ENCODE assay signal across 11 cellular contexts in the genomic region with DNA sequence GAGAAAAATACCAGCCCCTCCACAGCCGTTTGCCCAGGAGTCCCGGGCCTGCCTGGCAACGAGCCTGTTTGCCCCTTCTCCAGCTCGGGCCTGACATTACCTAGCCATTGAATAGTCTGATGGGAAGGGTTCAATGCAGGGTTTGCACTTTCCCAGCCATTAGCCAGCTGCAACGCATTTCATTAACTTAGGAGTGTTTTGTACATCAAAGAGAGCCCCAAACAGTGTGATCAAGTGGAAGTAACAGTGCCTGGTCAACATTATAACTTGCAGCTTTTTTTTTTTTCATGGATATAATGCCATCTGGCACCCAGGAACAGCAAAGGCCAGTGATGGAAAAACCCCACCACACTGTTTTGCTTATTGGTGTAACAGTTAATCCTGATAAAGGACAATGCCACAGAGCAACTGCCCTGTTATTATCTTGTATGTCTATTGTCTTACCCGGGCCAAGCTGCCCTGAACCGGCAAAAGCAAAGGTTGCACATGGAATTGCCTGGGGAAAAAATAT. TPM values are rescaled to one million over a fixed set of nuclear protein-coding genes. Genes with fewer than 3 reads are reported as not detected.
DNase-seq lines count a peak whose midpoint lies in the region; ATAC-seq and TF ChIP-seq lines count a peak whose summit lies in the region.
"Had no signal": no experiment of that assay in that cellular context is flagged by ENCODE, and none has a peak within 500 bp of the region (broad histone marks: within the 10 kb centered on the region; RNA-seq: fewer than 3 reads in every experiment).

No MANE protein-coding gene starts in this region.

- BruUV-seq in IMR-90 (replicated peaks; lab: Mats Ljungman, UMichigan) = no TSS peak

- H3K14ac ChIP-seq in IMR-90 (replicated peaks; ENCODE audit: low read depth, low read length) = 0 out of 2 replicates have a peak overlapping the region, but pooled peaks have one; percentile 28

- H3K27me3 Mint-ChIP-seq in CD8-positive, alpha-beta T cell (ENCODE audit: low read depth) = no peaks in the 10 kb centered on the region
- H3K27me3 Mint-ChIP-seq: effector memory CD8-positive, alpha-beta T cell had no signal

- no peak for ATAC-seq in CD8-positive, alpha-beta T cell
- ATAC-seq in IMR-90 (ENCODE audit: low read depth) (no peak), HG02938 (IDR thresholded peaks at IDR 0.05; ENCODE audit: unreplicated experiment) (no peak)

- H4K91ac ChIP-seq in IMR-90 (ENCODE audit: insufficient read depth, low read depth, low read length) = no peak overlapping the region

- no peaks in the 10 kb centered on the region for H4K20me1 ChIP-seq in IMR-90 (ENCODE audit: insufficient read depth, low read length)

- peak overlapping the region; percentile 41; the same call in 1 of the 2 replicates for H2BK120ac ChIP-seq in IMR-90 (ENCODE audit: low read depth, low read length)

- DNase-seq in CD8-positive, alpha-beta T cell = no peak
- DNase-seq in IMR-90 = no peak
- DNase-seq in OCI-M1 (lab: John Stamatoyannopoulos, UW) = peak; percentile 50
- peak; percentile 28 for DNase-seq in medulla oblongata (ENCODE audit: extremely low spot score)
- DNase-seq in esophagus squamous epithelium (lab: John Stamatoyannopoulos, UW) = no peak
- no peak for DNase-seq in GDM1 (lab: John Stamatoyannopoulos, UW)
- no peak for DNase-seq in amniotic stem cell (lab: John Stamatoyannopoulos, UW)
- DNase-seq: activated gamma-delta T cell treated with Interleukin-2 at 50 U/mL for 16 hours; effector memory CD8-positive, alpha-beta T cell had no signal

- peak overlapping the region; percentile 20; the same call in 1 of the 2 replicates for H3K4me2 ChIP-seq in IMR-90 (ENCODE audit: low read depth, low read length)

- H3K4me1 ChIP-seq in CD8-positive, alpha-beta T cell (ENCODE audit: insufficient read depth, low read length) = peaks cover 77% of the 10 kb centered on the region
- H3K4me1 ChIP-seq in IMR-90 (ENCODE audit: control insufficient read depth, insufficient read depth, low read length) (peaks cover 12% of the 10 kb centered on the region), esophagus squamous epithelium (peaks cover 0 to 44% (median 18%) of the 10 kb centered on the region in 3 donors)

- peak overlapping the region; percentile 2; the same call in 1 of the 2 replicates for H3K9ac ChIP-seq in IMR-90 (ENCODE audit: low read depth, low read length)

- H3K18ac ChIP-seq in IMR-90 (ENCODE audit: low read depth, low read length) = peak overlapping the region; percentile 33; the same call in 1 of the 2 replicates

- dilution Hi-C loops in IMR-90 (cut with HindIII; ENCODE audit: low sequenced_read_pairs, unreplicated experiment) = no loop called here

- in situ Hi-C loops in IMR-90 (cut with MboI; ENCODE audit: low sequenced_read_pairs) = no loop called here

- no peaks in the 10 kb centered on the region for H3K9me3 Mint-ChIP-seq in CD8-positive, alpha-beta T cell
- H3K9me3 Mint-ChIP-seq: effector memory CD8-positive, alpha-beta T cell had no signal

- TF ChIP-seq POLR2A in IMR-90 (IDR thresholded peaks at IDR 0.05; ENCODE audit: low read depth, low read length) = no peak
- TF ChIP-seq POLR2A in esophagus squamous epithelium (IDR thresholded peaks at IDR 0.05) = no peak

- peaks cover 5% of the 10 kb centered on the region; the same call in 1 of the 2 replicates for H3K9me1 ChIP-seq in IMR-90 (ENCODE audit: insufficient read depth, low read length)

- H2AK9ac ChIP-seq in IMR-90 (replicated peaks; ENCODE audit: low read depth, low read length, poor library complexity) = no peak overlapping the region

- CTCF ChIA-PET in CD8-positive, alpha-beta T cell (lab: Charles Lee) = interaction anchor here (1.4 kb wide), 1 partner anchor 12 kb away, joined by 4 read pairs; no protein-coding TSS in a partner anchor
- CTCF ChIA-PET in IMR-90 (lab: Yijun Ruan, JAX) = interaction anchor here (0.6 to 1.0 kb wide), 2 partner anchors 84 to 296 kb away, joined by 3 read pairs; no protein-coding TSS in a partner anchor

- no peaks in the 10 kb centered on the region for H3K27me3 ChIP-seq in CD8-positive, alpha-beta T cell (ENCODE audit: insufficient read depth, low read length)
- no peaks in the 10 kb centered on the region for H3K27me3 ChIP-seq in IMR-90 (ENCODE audit: control insufficient read depth, insufficient read depth, low read length)
- no peaks in the 10 kb centered on the region for H3K27me3 ChIP-seq in esophagus squamous epithelium

- H3K27ac ChIP-seq in CD8-positive, alpha-beta T cell (ENCODE audit: low read depth, low read length) = no peak overlapping the region
- peak overlapping the region; percentile 40; the same call in 1 of the 2 replicates for H3K27ac ChIP-seq in IMR-90 (ENCODE audit: insufficient read depth, low read length)
- H3K27ac ChIP-seq in esophagus squamous epithelium = peak overlapping the region in 2 of 4 donors; percentile 17 to 33
- H3K27ac ChIP-seq: VCaP had no signal

- no peaks in the 10 kb centered on the region for H3K9me3 ChIP-seq in CD8-positive, alpha-beta T cell (ENCODE audit: low read length)
- H3K9me3 ChIP-seq in IMR-90 (ENCODE audit: control insufficient read depth, insufficient read depth, low read length) (no peaks in the 10 kb centered on the region), esophagus squamous epithelium (no peaks in the 10 kb centered on the region)

- H2BK5ac ChIP-seq in IMR-90 (ENCODE audit: low read depth, low read length, poor library complexity, severe bottlenecking) = peak overlapping the region; percentile 40

- peak overlapping the region; percentile 9; the same call in 1 of the 2 replicates for H3K4ac ChIP-seq in IMR-90 (ENCODE audit: low read depth, low read length)

- H3K36me3 ChIP-seq in CD8-positive, alpha-beta T cell (ENCODE audit: insufficient read depth, low read length) = no peaks in the 10 kb centered on the region
- H3K36me3 ChIP-seq in IMR-90 (ENCODE audit: control insufficient read depth, insufficient read depth, low read length) (no peaks in the 10 kb centered on the region), esophagus squamous epithelium (no peaks in the 10 kb centered on the region)

- peaks cover 4% of the 10 kb centered on the region for H3K36me3 Mint-ChIP-seq in CD8-positive, alpha-beta T cell

- H4K5ac ChIP-seq in IMR-90 (ENCODE audit: low read depth, low read length) = peak overlapping the region; percentile 67

- peaks cover 20 to 35% of the 10 kb centered on the region in 2 experiments; a peak in 3 of 4 replicates for H3K79me1 ChIP-seq in IMR-90 (ENCODE audit: low read depth in 1 of 2, low read length in 2 of 2)

- POLR2A ChIA-PET in CD8-positive, alpha-beta T cell (lab: Charles Lee) = interaction anchor here (0.9 to 1.6 kb wide), 3 partner anchors 13 to 230 kb away, joined by 3 to 5 read pairs (median 3); no protein-coding TSS in a partner anchor
- POLR2A ChIA-PET in IMR-90 (lab: Charles Lee; ENCODE audit: unreplicated experiment) = interaction anchor here (0.6 kb wide), 1 partner anchor 32 kb away, joined by 4 read pairs; no protein-coding TSS in a partner anchor

- peak overlapping the region; percentile 23 for H3K4me3 Mint-ChIP-seq in CD8-positive, alpha-beta T cell
- H3K4me3 Mint-ChIP-seq: effector memory CD8-positive, alpha-beta T cell had no signal

- WGBS in IMR-90 (ENCODE audit: extremely low coverage in 2 of 2, insufficient read length in 1 of 2), 2 experiments = no CpG with 5 or more reads among the region's 7 CpGs
- WGBS in esophagus squamous epithelium, 2 donors = 49 to 56% methylated on average over 7 of the region's 7 CpGs

- H2BK15ac ChIP-seq in IMR-90 (ENCODE audit: low read depth, low read length) = no peak overlapping the region; the same call in 2 of the 3 replicates

- H3K4me1 Mint-ChIP-seq in CD8-positive, alpha-beta T cell (ENCODE audit: low read depth) = peaks cover 74% of the 10 kb centered on the region

- no peak for TF ChIP-seq RAD21 in IMR-90 (IDR thresholded peaks at IDR 0.05; ENCODE audit: low read length)

- peak overlapping the region; percentile 35; the same call in 1 of the 2 replicates for H2AK5ac ChIP-seq in IMR-90 (ENCODE audit: low read depth, low read length)

- no peak for TF ChIP-seq CTCF in CD8-positive, alpha-beta T cell (IDR thresholded peaks at IDR 0.05)
- no peak for TF ChIP-seq CTCF in IMR-90 (conservative IDR thresholded peaks at IDR 0.05; ENCODE audit: low read depth, low read length)
- no peak for TF ChIP-seq CTCF in esophagus squamous epithelium (IDR thresholded peaks at IDR 0.05)

- peak overlapping the region; percentile 57; the same call in 1 of the 2 replicates for H2BK20ac ChIP-seq in IMR-90 (ENCODE audit: low read depth, low read length)

- H3K4me3 ChIP-seq in CD8-positive, alpha-beta T cell (ENCODE audit: low read depth, low read length) = no peak overlapping the region
- H3K4me3 ChIP-seq in IMR-90 (ENCODE audit: insufficient read depth, low read depth, low read length) (no peak overlapping the region), esophagus squamous epithelium (no peak overlapping the region)

- peak overlapping the region; percentile 72 for H3K27ac Mint-ChIP-seq in CD8-positive, alpha-beta T cell

- no peak overlapping the region for H3K56ac ChIP-seq in IMR-90 (ENCODE audit: extremely low read depth, insufficient read depth, low read length)

- peak overlapping the region; percentile 44 for H2AFZ ChIP-seq in IMR-90 (replicated peaks; ENCODE audit: low read length, poor library complexity)

- H3K23ac ChIP-seq in IMR-90 (ENCODE audit: low read depth, low read length) = 0 out of 2 replicates have a peak overlapping the region, but pooled peaks have one; percentile 19

- intact Hi-C loops in CD8-positive, alpha-beta T cell (cut with DNase I, micrococcal nuclease) = loop anchor here in 1 of 2 experiments (2.0 to 5.0 kb wide), 2 partner anchors 15 to 50 kb away; no protein-coding TSS in a partner anchor
- intact Hi-C loops in IMR-90 (cut with micrococcal nuclease) = no loop called here
- intact Hi-C loops in esophagus squamous epithelium (cut with DNase I) = no loop called here

- H4K8ac ChIP-seq in IMR-90 (ENCODE audit: low read depth in 2 of 2, low read length in 2 of 2) = peak overlapping the region; percentile 64 to 69; a peak in 3 of 4 replicates

TF ChIP-seq in IMR-90, 13 proteins besides CTCF, POLR2A, EP300 and RAD21 (continues in another document):
- TF ChIP-seq NFE2L2 (IDR thresholded peaks at IDR 0.05; ENCODE audit: low read depth, low read length) (no peak), MAZ (IDR thresholded peaks at IDR 0.05; ENCODE audit: borderline replicate concordance, low read depth, low read length) (no peak), CHD1 (IDR thresholded peaks at IDR 0.05; ENCODE audit: low read depth, low read length) (no peak)

RNA-seq across cellular contexts. Expression of a gene that starts 38.0 kb away (rescaled TPM):
- 1,000 to 10,000 TPM; 1,847 to 1,850 TPM for total RNA-seq in CD8-positive, alpha-beta T cell
- 3.8 and 8.1 TPM in 2 replicates for total RNA-seq in IMR-90 (2012; rRNA removed)
- polyA plus RNA-seq in IMR-90 (2012; rRNA removed) = 33.5 and 43.3 TPM in 2 replicates
- 3.7 and 12.0 TPM in 2 replicates for polyA plus RNA-seq in IMR-90 (2012; cell fraction: cytosol; rRNA removed)
- polyA plus RNA-seq in IMR-90 (2012; cell fraction: nucleus; rRNA removed; ENCODE audit: low replicate concordance) = 4.7 and 12.8 TPM in 2 replicates
- total RNA-seq in esophagus squamous epithelium = 10 to 100 TPM; 18.3 to 42.7 (median 35.3) TPM

Comparison
In these comparisons a context has a peak if more than half of its experiments do, and no peak if none do; other contexts are left out.
1. DNase-seq: peak in OCI-M1 (single experiment) and medulla oblongata (single experiment); none in CD8-positive, alpha-beta T cell (0 of 7), IMR-90 (single experiment), esophagus squamous epithelium (single experiment), GDM1 (single experiment) and amniotic stem cell (single experiment).
2. RNA of a gene that starts 38.0 kb away (total RNA-seq): 1,847 to 1,850 TPM in CD8-positive, alpha-beta T cell; 18.3 to 42.7 TPM in esophagus squamous epithelium and 3.8 to 8.1 TPM in IMR-90; every median in the first group is over 10 times any median in the second.